ENCODE assay signal across 25 cellular contexts in the genomic region with DNA sequence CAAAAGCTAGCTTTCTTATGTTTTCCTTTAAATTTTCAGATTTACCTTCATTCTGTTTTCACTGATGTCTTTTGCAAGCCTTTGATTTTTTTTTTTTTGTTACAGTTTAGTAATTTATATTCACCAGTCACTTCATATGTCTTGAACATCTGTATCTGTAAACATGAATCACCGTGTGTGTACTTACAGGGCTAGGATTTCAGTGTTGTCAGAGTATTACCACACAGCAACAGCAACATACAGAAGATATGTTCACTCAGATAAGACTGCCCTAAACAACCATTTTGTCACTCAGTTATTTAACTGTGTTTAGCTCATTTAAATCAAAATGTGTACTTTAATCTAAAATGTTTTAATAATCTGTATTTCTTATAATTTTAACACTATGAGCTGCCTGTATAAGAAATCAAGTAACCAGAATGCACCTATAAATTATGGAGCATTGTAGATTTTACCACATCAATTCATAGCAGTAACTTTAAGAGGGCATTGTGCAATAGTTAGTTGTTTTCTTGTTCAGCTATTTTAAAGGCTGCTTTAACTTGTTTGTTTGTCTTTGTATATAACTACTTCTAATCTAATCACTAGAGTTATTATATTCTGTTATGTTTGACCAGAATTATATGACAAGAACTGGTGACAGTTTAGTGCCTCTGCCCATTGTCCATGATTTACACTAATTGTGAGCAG. TPM values are rescaled to one million over a fixed set of nuclear protein-coding genes. Genes with fewer than 3 reads are reported as not detected.
DNase-seq lines count a peak whose midpoint lies in the region; ATAC-seq, FAIRE-seq and TF ChIP-seq lines count a peak whose summit lies in the region.
"Had no signal": no experiment of that assay in that cellular context is flagged by ENCODE, and none has a peak within 500 bp of the region (broad histone marks: within the 10 kb centered on the region; RNA-seq: fewer than 3 reads in every experiment).

No MANE protein-coding gene starts in this region.

- H3K27me3 ChIP-seq in IMR-90 (ENCODE audit: control insufficient read depth, insufficient read depth, low read length) (no peaks in the 10 kb centered on the region), HepG2 (ENCODE audit: control insufficient read depth in 1 of 2, insufficient read depth in 2 of 2, low read length in 2 of 2) (no peaks in the 10 kb centered on the region)
- H3K27me3 ChIP-seq: adrenal gland, BE2C, right lobe of liver, SJSA1 had no signal

- H3K79me2 ChIP-seq in HepG2 (ENCODE audit: insufficient read depth, low read length), result no peaks in the 10 kb centered on the region

- no peak for FAIRE-seq in HepG2 (lab: Jason Lieb, UNC)

- H3K14ac ChIP-seq in IMR-90 (replicated peaks; ENCODE audit: low read depth, low read length), result no peak overlapping the region

- no peak overlapping the region for H4K5ac ChIP-seq in IMR-90 (ENCODE audit: low read depth, low read length)

- H3K79me1 ChIP-seq in IMR-90 (ENCODE audit: low read depth in 1 of 2, low read length in 2 of 2), result peaks cover 13 to 14% of the 10 kb centered on the region in 2 experiments

- no peak overlapping the region for H2AK5ac ChIP-seq in IMR-90 (ENCODE audit: low read depth, low read length)

- POLR2A ChIA-PET in IMR-90 (lab: Charles Lee; ENCODE audit: unreplicated experiment) (no interaction called here), HepG2 (lab: Yijun Ruan, JAX) (no interaction called here)

- peaks cover 10% of the 10 kb centered on the region; the same call in 1 of the 2 replicates for H4K20me1 ChIP-seq in IMR-90 (ENCODE audit: insufficient read depth, low read length)
- H4K20me1 ChIP-seq in HepG2 (ENCODE audit: insufficient read depth, low read length), result peaks cover 59% of the 10 kb centered on the region

- H3K9me3 ChIP-seq in IMR-90 (ENCODE audit: control insufficient read depth, insufficient read depth, low read length) (no peaks in the 10 kb centered on the region), HepG2 (ENCODE audit: low read length) (no peaks in the 10 kb centered on the region)
- H3K9me3 ChIP-seq: adrenal gland, BE2C, right lobe of liver, SJSA1 had no signal

- H3K9me1 ChIP-seq in IMR-90 (ENCODE audit: insufficient read depth, low read length), result peaks cover 8% of the 10 kb centered on the region; the same call in 1 of the 2 replicates

- no peak overlapping the region for H3K23ac ChIP-seq in IMR-90 (ENCODE audit: low read depth, low read length)

- H2AFZ ChIP-seq in IMR-90 (replicated peaks; ENCODE audit: low read length, poor library complexity), result no peak overlapping the region
- no peak overlapping the region for H2AFZ ChIP-seq in HepG2 (ENCODE audit: low read length)

- in situ Hi-C loops in IMR-90 (cut with MboI; ENCODE audit: low sequenced_read_pairs) (no loop called here), HepG2 (cut with HindIII; ENCODE audit: extremely low pct_ligation_motif_present, low pct_unique_long_range_greater_than_20kb) (no loop called here)

- H3K4ac ChIP-seq in IMR-90 (ENCODE audit: low read depth, low read length), result no peak overlapping the region

- DNase-seq in AG09319 (ENCODE audit: extremely low read depth, low read depth) (peak; percentile 7), IMR-90 (peak; percentile 88), cardiac fibroblast (ENCODE audit: low read depth in 2 of 2) (peak; percentile 73 to 79), HepG2 (ENCODE audit: low spot score) (no peak), Ammon's horn (ENCODE audit: low spot score) (no peak), dedifferentiated amniotic fluid mesenchymal stem cell (ENCODE audit: extremely low spot score) (no peak)
- DNase-seq: adrenal gland; BE2C; GOT3; NCI-H1417 treated with DMSO at 0.1 percent for 48 hours; NCI-H345; right lobe of liver; stimulated activated CD4-positive, alpha-beta T cell treated with anti-CD3 and anti-CD28 coated beads, Interleukin-2, amount 100 ng/mL, for 48 hours; substantia nigra had no signal

- no peak for TF ChIP-seq POLR2A in IMR-90 (IDR thresholded peaks at IDR 0.05; ENCODE audit: low read depth, low read length)
- no peak for TF ChIP-seq POLR2A in HepG2 (IDR thresholded peaks at IDR 0.05; ENCODE audit: insufficient read depth in 1 of 2, low read depth in 2 of 2, low read length in 2 of 2)

- H3K18ac ChIP-seq in IMR-90 (ENCODE audit: low read depth, low read length), result no peak overlapping the region

- H2BK20ac ChIP-seq in IMR-90 (ENCODE audit: low read depth, low read length), result no peak overlapping the region

- TF ChIP-seq RAD21 in IMR-90 (IDR thresholded peaks at IDR 0.05; ENCODE audit: low read length), result no peak
- TF ChIP-seq RAD21 in HepG2 (CRISPR knock-in tag; IDR thresholded peaks at IDR 0.05), result no peak

- H3K27ac ChIP-seq in IMR-90 (ENCODE audit: insufficient read depth, low read length) (no peak overlapping the region), HepG2 (ENCODE audit: extremely low read length, insufficient read depth, low read length) (no peak overlapping the region)
- H3K27ac ChIP-seq: adrenal gland, HL-60, KMS-11, right lobe of liver, SJSA1 had no signal

- no peak overlapping the region for H3K56ac ChIP-seq in IMR-90 (ENCODE audit: extremely low read depth, insufficient read depth, low read length)

- no peak overlapping the region for H2AK9ac ChIP-seq in IMR-90 (replicated peaks; ENCODE audit: low read depth, low read length, poor library complexity)

- BruUV-seq in IMR-90 (replicated peaks; lab: Mats Ljungman, UMichigan), result no TSS peak
- no TSS peak for BruUV-seq in HepG2 (replicated peaks; lab: Mats Ljungman, UMichigan)

- H3K4me2 ChIP-seq in IMR-90 (ENCODE audit: low read depth, low read length) (no peak overlapping the region), HepG2 (ENCODE audit: low read depth, low read length) (no peak overlapping the region)
- H3K4me2 ChIP-seq: KMS-11 had no signal

- H3K4me3 ChIP-seq in IMR-90 (ENCODE audit: insufficient read depth, low read depth, low read length), result no peak overlapping the region
- H3K4me3 ChIP-seq in cardiac fibroblast (replicated peaks in 1 of 2; ENCODE audit: low read depth in 2 of 2, low read length in 2 of 2), result no peak overlapping the region
- no peak overlapping the region for H3K4me3 ChIP-seq in HepG2 (replicated peaks in 1 of 3; ENCODE audit: insufficient read depth in 1 of 3, low read depth in 2 of 3, low read length in 3 of 3)
- H3K4me3 ChIP-seq: adrenal gland, right lobe of liver, SJSA1 had no signal

- WGBS in IMR-90 (ENCODE audit: extremely low coverage in 2 of 2, insufficient read length in 1 of 2), 2 experiments, result no CpG with 5 or more reads among the region's 1 CpG
- WGBS in HepG2 (ENCODE audit: low lambda C conversion rate), result 80% methylated on average over 1 of the region's 1 CpG

- CTCF ChIA-PET in IMR-90 (lab: Yijun Ruan, JAX), result interaction anchor here (0.5 to 0.6 kb wide), 5 partner anchors 48 to 1221 kb away, joined by 3 to 5 read pairs (median 3); no protein-coding TSS in a partner anchor
- CTCF ChIA-PET in HepG2 (lab: Yijun Ruan, JAX; ENCODE audit: low intra/inter-chr PET ratio, low total read pairs), result no interaction called here

- no peak for TF ChIP-seq CTCF in AG09319 (IDR thresholded peaks at IDR 0.05; ENCODE audit: low read depth, low read length)
- TF ChIP-seq CTCF in IMR-90 (conservative IDR thresholded peaks at IDR 0.05; ENCODE audit: low read depth, low read length), result no peak
- TF ChIP-seq CTCF in cardiac fibroblast (IDR thresholded peaks at IDR 0.05; ENCODE audit: low read depth, low read length), result no peak
- no peak for TF ChIP-seq CTCF in HepG2 (CRISPR knock-in tag; IDR thresholded peaks at IDR 0.05)

- H4K91ac ChIP-seq in IMR-90 (ENCODE audit: insufficient read depth, low read depth, low read length), result no peak overlapping the region

- ATAC-seq in IMR-90 (ENCODE audit: low read depth) (peak; percentile 82), HepG2 (no peak), HG03159 (IDR thresholded peaks at IDR 0.05; ENCODE audit: unreplicated experiment) (no peak), HG02981 (IDR thresholded peaks at IDR 0.05; ENCODE audit: unreplicated experiment) (no peak)
- ATAC-seq: activated CD4-positive, CD25-positive, alpha-beta regulatory T cell treated with anti-CD3 and anti-CD28 coated beads, Interleukin-2, amount 50 U/mL, for 24 hours had no signal

- no peak for TF ChIP-seq EP300 in HepG2 (IDR thresholded peaks at IDR 0.05; ENCODE audit: low read depth in 2 of 2, low read length in 2 of 2)
- no peak for TF ChIP-seq EP300 in HepG2 (CRISPR knock-in tag; IDR thresholded peaks at IDR 0.05; ENCODE audit: borderline replicate concordance)

- intact Hi-C loops in IMR-90 (cut with micrococcal nuclease), result no loop called here
- intact Hi-C loops in HepG2 (cut with micrococcal nuclease; ENCODE audit: unreplicated experiment), result no loop called here

- no peak overlapping the region for H3K9ac ChIP-seq in IMR-90 (ENCODE audit: low read depth, low read length)
- no peak overlapping the region for H3K9ac ChIP-seq in HepG2 (ENCODE audit: insufficient read depth, low read depth, low read length)
- H3K9ac ChIP-seq: KMS-11 had no signal

- no peak overlapping the region for H4K8ac ChIP-seq in IMR-90 (ENCODE audit: low read depth in 2 of 2, low read length in 2 of 2)

- H3K4me1 ChIP-seq in IMR-90 (ENCODE audit: control insufficient read depth, insufficient read depth, low read length) (no peaks in the 10 kb centered on the region), HepG2 (ENCODE audit: insufficient read depth, low read length) (no peaks in the 10 kb centered on the region)
- H3K4me1 ChIP-seq: adrenal gland, BE2C, right lobe of liver had no signal

- H3K36me3 ChIP-seq in IMR-90 (ENCODE audit: control insufficient read depth, insufficient read depth, low read length) (peaks cover 13% of the 10 kb centered on the region), HepG2 (replicated peaks in 1 of 2; ENCODE audit: control insufficient read depth in 1 of 2, insufficient read depth in 2 of 2, low read length in 2 of 2) (peaks cover 23 to 48% of the 10 kb centered on the region in 2 experiments)
- H3K36me3 ChIP-seq: BE2C had no signal

- H2BK15ac ChIP-seq in IMR-90 (ENCODE audit: low read depth, low read length), result no peak overlapping the region

- no peak overlapping the region for H2BK5ac ChIP-seq in IMR-90 (ENCODE audit: low read depth, low read length, poor library complexity, severe bottlenecking)

- no peak overlapping the region for H2BK120ac ChIP-seq in IMR-90 (ENCODE audit: low read depth, low read length)

- dilution Hi-C loops in IMR-90 (cut with HindIII; ENCODE audit: low sequenced_read_pairs, unreplicated experiment), result no loop called here

RNA-seq across cellular contexts. Expression of a gene that starts 50.4 kb away (rescaled TPM):
- total RNA-seq in IMR-90 (2012; rRNA removed) (not detected in 2 replicates), HepG2 (2016; rRNA removed; fragmentation: Illumina TruSeq; extraction: Trizol) (not detected in 2 replicates)
- polyA plus RNA-seq in IMR-90 (2012; rRNA removed) (not detected in 2 replicates), HepG2 (2011; rRNA removed) (not detected in 2 replicates)
- not detected in 2 replicates for polyA plus RNA-seq in IMR-90 (2012; cell fraction: cytosol; rRNA removed)
- not detected in 2 replicates for polyA plus RNA-seq in IMR-90 (2012; cell fraction: nucleus; rRNA removed; ENCODE audit: low replicate concordance)
- total RNA-seq in HepG2 (2016; cell fraction: cytosol; rRNA removed; fragmentation: Illumina TruSeq; extraction: Trizol; ENCODE audit: low read depth), result not detected in 2 replicates
- not detected in 2 replicates for total RNA-seq in HepG2 (2016; cell fraction: insoluble cytoplasmic fraction; rRNA removed; fragmentation: Illumina TruSeq; extraction: Trizol)
- not detected in 2 replicates for total RNA-seq in HepG2 (2016; cell fraction: membrane; rRNA removed; fragmentation: Illumina TruSeq; extraction: Trizol)
- not detected in 2 replicates for total RNA-seq in HepG2 (2016; cell fraction: nucleus; rRNA removed; fragmentation: Illumina TruSeq; extraction: Trizol)
- polyA plus RNA-seq in HepG2 (2011; cell fraction: cytosol; rRNA removed), result not detected in 2 replicates
- polyA plus RNA-seq in HepG2 (2011; cell fraction: nucleus; rRNA removed), result not detected in 2 replicates
- not detected in 2 replicates for polyA plus RNA-seq in HepG2 (2012)
- not detected in 2 replicates for polyA plus RNA-seq in HepG2 (2016; cell fraction: cytosol; fragmentation: Illumina TruSeq; extraction: Trizol; ENCODE audit: low read depth)
- not detected in 2 replicates for polyA plus RNA-seq in HepG2 (2016; cell fraction: insoluble cytoplasmic fraction; fragmentation: Illumina TruSeq; extraction: Trizol; ENCODE audit: low read depth)
- polyA plus RNA-seq in HepG2 (2016; cell fraction: membrane; fragmentation: Illumina TruSeq; extraction: Trizol; ENCODE audit: low read depth), result not detected in 2 replicates
- not detected in 2 replicates for polyA plus RNA-seq in HepG2 (2016; cell fraction: nucleus; fragmentation: Illumina TruSeq; extraction: Trizol; ENCODE audit: insufficient read depth, low read depth)
- not detected in 2 replicates for polyA minus RNA-seq in HepG2 (2011; rRNA and poly(A)+ RNA removed; ENCODE audit: low replicate concordance)
- not detected in 2 replicates for polyA minus RNA-seq in HepG2 (2011; cell fraction: cytosol; rRNA and poly(A)+ RNA removed)
- not detected in 2 replicates for polyA minus RNA-seq in HepG2 (2011; cell fraction: nucleus; rRNA and poly(A)+ RNA removed)
- total RNA-seq: activated T-helper 2 cell treated with anti-CD3 and anti-CD28 coated beads, Interferon-gamma antibody, Interleukin-2, Interleukin-4, amounts not matched to agents 10 μg/mL and 5 μg/mL and 100 μg/mL, durations not matched to agents 14 hours and 24 hours and 36 hours; glomerular endothelial cell; liver; myocyte; osteocyte; right lobe of liver; SJSA1 had no signal
- polyA plus RNA-seq: liver had no signal

Comparison
In these comparisons a context has a peak if more than half of its experiments do, and no peak if none do; other contexts are left out.
1. DNase-seq: peak in AG09319 (single experiment), IMR-90 (single experiment) and cardiac fibroblast (2 of 2); none in HepG2 (single experiment), Ammon's horn (single experiment) and dedifferentiated amniotic fluid mesenchymal stem cell (single experiment).